1 cellular context compared by ENCODE assay signal in genomic region chr20:58388882-58389323, GRCh38.
TF ChIP-seq lines count a peak whose summit lies in the region.

Gene VAPB (plus strand): TSS chr20:58389229. CDS start chr20:58389460, 231 bp downstream.

TF ChIP-seq in HepG2, 621 proteins besides CTCF, POLR2A, EP300 and RAD21 (continued from another document and continues in another):
- TF ChIP-seq ZNF597 (CRISPR knock-in tag; IDR thresholded peaks at IDR 0.05) (no peak), HOXA3 (CRISPR knock-in tag; IDR thresholded peaks at IDR 0.05) (peak; percentile 97), TAF15 (IDR thresholded peaks at IDR 0.05; ENCODE audit: low read depth, low read length, poor library complexity, severe bottlenecking) (no peak), ZBTB10 (CRISPR knock-in tag; IDR thresholded peaks at IDR 0.05; ENCODE audit: borderline replicate concordance) (no peak), ZNF121 (CRISPR knock-in tag; IDR thresholded peaks at IDR 0.05) (peak; percentile 31; the same call in 1 of the 2 replicates), ZNF276 (CRISPR knock-in tag; IDR thresholded peaks at IDR 0.05; ENCODE audit: low read depth) (peak; percentile 82), TAF1 (CRISPR knock-in tag; IDR thresholded peaks at IDR 0.05) (peak; percentile 75; the same call in 1 of the 2 replicates), ZNF367 (CRISPR knock-in tag; IDR thresholded peaks at IDR 0.05; ENCODE audit: borderline replicate concordance) (no peak; the same call in 1 of the 2 replicates), KDM1A (CRISPR knock-in tag; IDR thresholded peaks at IDR 0.05) (no peak), CEBPG (CRISPR knock-in tag; IDR thresholded peaks at IDR 0.05) (no peak), NFIC (IDR thresholded peaks at IDR 0.05; ENCODE audit: low read length) (no peak), ZNF331 (CRISPR knock-in tag; IDR thresholded peaks at IDR 0.05) (peak; percentile 84), ERF (CRISPR knock-in tag; IDR thresholded peaks at IDR 0.05) (peak; percentile 85; the same call in 1 of the 2 replicates), ZNF552 (CRISPR knock-in tag; IDR thresholded peaks at IDR 0.05; ENCODE audit: borderline replicate concordance) (peak; percentile 59; the same call in 1 of the 2 replicates), POGZ (CRISPR knock-in tag; IDR thresholded peaks at IDR 0.05) (peak; percentile 90), ZNF878 (CRISPR knock-in tag; IDR thresholded peaks at IDR 0.05) (no peak), TFAP4 (IDR thresholded peaks at IDR 0.05; ENCODE audit: borderline replicate concordance, low read depth) (no peak), HCFC1 (IDR thresholded peaks at IDR 0.05; ENCODE audit: low read depth, low read length) (peak; percentile 38; the same call in 1 of the 2 replicates), SRSF1 (optimal IDR thresholded peaks at IDR 0.05; ENCODE audit: low read depth, low read length) (no peak), U2AF2 (IDR thresholded peaks at IDR 0.05; ENCODE audit: low read depth, low read length) (no peak), PHF5A (CRISPR knock-in tag; IDR thresholded peaks at IDR 0.05; ENCODE audit: low read depth, unreplicated experiment) (no peak), HOMEZ (CRISPR knock-in tag; IDR thresholded peaks at IDR 0.05; ENCODE audit: low read depth) (peak; percentile 14; the same call in 1 of the 2 replicates), ZNF609 (CRISPR knock-in tag; IDR thresholded peaks at IDR 0.05; ENCODE audit: borderline replicate concordance) (peak; percentile 79; the same call in 1 of the 2 replicates), ZNF264 (CRISPR knock-in tag; IDR thresholded peaks at IDR 0.05) (no peak), ZBTB25 (CRISPR knock-in tag; IDR thresholded peaks at IDR 0.05) (0 out of 2 replicates have a peak, but pooled peaks have one; percentile 75), KDM5A (IDR thresholded peaks at IDR 0.05; ENCODE audit: borderline replicate concordance, low read length) (no peak), ZNF691 (CRISPR knock-in tag; IDR thresholded peaks at IDR 0.05; ENCODE audit: borderline replicate concordance, low read depth) (no peak), HMGXB3 (CRISPR knock-in tag; IDR thresholded peaks at IDR 0.05; ENCODE audit: borderline replicate concordance) (0 out of 2 replicates have a peak, but pooled peaks have one; percentile 7), CREBL2 (CRISPR knock-in tag; IDR thresholded peaks at IDR 0.05; ENCODE audit: borderline replicate concordance) (peak; percentile 69; the same call in 1 of the 2 replicates), ZNF263 (CRISPR knock-in tag; IDR thresholded peaks at IDR 0.05) (no peak), ZNF205 (CRISPR knock-in tag; IDR thresholded peaks at IDR 0.05) (0 out of 2 replicates have a peak, but pooled peaks have one; percentile 60), GTF3A (CRISPR knock-in tag; conservative IDR thresholded peaks at IDR 0.05) (no peak), ZNF484 (CRISPR knock-in tag; IDR thresholded peaks at IDR 0.05; ENCODE audit: borderline replicate concordance, low read depth) (no peak), XRCC5 (optimal IDR thresholded peaks at IDR 0.05; ENCODE audit: low read length) (no peak), PREB (CRISPR knock-in tag; IDR thresholded peaks at IDR 0.05) (no peak), ZNF431 (CRISPR knock-in tag; IDR thresholded peaks at IDR 0.05; ENCODE audit: borderline replicate concordance, low read depth) (no peak)
